13 cellular contexts compared by ENCODE assay signal in genomic region chr1:225422795-225423517, GRCh38. TPM values are rescaled to one million over a fixed set of nuclear protein-coding genes. Genes with fewer than 3 reads are reported as not detected.
DNase-seq lines count a peak whose midpoint lies in the region; ATAC-seq, FAIRE-seq and TF ChIP-seq lines count a peak whose summit lies in the region.
"Had no signal": no experiment of that assay in that cellular context is flagged by ENCODE, and none has a peak within 500 bp of the region (broad histone marks: within the 10 kb centered on the region; RNA-seq: fewer than 3 reads in every experiment).

No MANE protein-coding gene starts in this region.

- no peak for FAIRE-seq in A549 (lab: Jason Lieb, UNC)

- intact Hi-C loops in Caco-2 (cut with micrococcal nuclease; ENCODE audit: unreplicated experiment), result no loop called here
- intact Hi-C loops in adrenal gland (cut with DNase I), result no loop called here

- H3K4me1 ChIP-seq in A549 (peaks cover 43% of the 10 kb centered on the region), Caco-2 (peaks cover 37% of the 10 kb centered on the region), adrenal gland (replicated peaks in 1 of 2) (peaks cover 0 to 33% of the 10 kb centered on the region in 2 donors)

- peaks cover 45% of the 10 kb centered on the region for H3K4me1 Mint-ChIP-seq in Caco-2 (ENCODE audit: low read depth, unreplicated experiment)
- H3K4me1 Mint-ChIP-seq in mesothelial cell of epicardium, result peaks cover 53% of the 10 kb centered on the region

- 39% methylated on average over 7 of the region's 7 CpGs for WGBS in A549 (ENCODE audit: missing lambda C conversion rate)
- 75 to 81% (median 79%) methylated on average over 7 of the region's 7 CpGs for WGBS in adrenal gland, 4 donors

- TF ChIP-seq EP300 in A549 (IDR thresholded peaks at IDR 0.05), result no peak

- H3K9me3 ChIP-seq in A549, result no peaks in the 10 kb centered on the region
- no peaks in the 10 kb centered on the region for H3K9me3 ChIP-seq in Caco-2
- H3K9me3 ChIP-seq in adrenal gland (replicated peaks in 1 of 3), result no peaks in the 10 kb centered on the region

- TF ChIP-seq CTCF in A549 (IDR thresholded peaks at IDR 0.05) (no peak), Caco-2 (IDR thresholded peaks at IDR 0.05; ENCODE audit: insufficient read depth in 1 of 2, low read depth in 1 of 2, low read length in 1 of 2, severe bottlenecking in 1 of 2, unreplicated experiment in 1 of 2) (no peak), VCaP (conservative IDR thresholded peaks at IDR 0.05) (no peak), mesothelial cell of epicardium (IDR thresholded peaks at IDR 0.05; ENCODE audit: unreplicated experiment) (no peak), adrenal gland (IDR thresholded peaks at IDR 0.05) (no peak)

- H3K27me3 Mint-ChIP-seq in Caco-2 (ENCODE audit: insufficient read depth, unreplicated experiment), result no peaks in the 10 kb centered on the region
- H3K27me3 Mint-ChIP-seq in mesothelial cell of epicardium (ENCODE audit: low read depth), result no peaks in the 10 kb centered on the region

- POLR2A ChIA-PET in A549 (lab: Yijun Ruan, JAX) (no interaction called here), Caco-2 (lab: Charles Lee) (no interaction called here)

- BruUV-seq in Caco-2 (replicated peaks; lab: Mats Ljungman, UMichigan), result no TSS peak

- H3K4me3 Mint-ChIP-seq in Caco-2 (ENCODE audit: unreplicated experiment), result no peak overlapping the region
- H3K4me3 Mint-ChIP-seq in mesothelial cell of epicardium, result no peak overlapping the region

- TF ChIP-seq POLR2A in A549 (IDR thresholded peaks at IDR 0.05; ENCODE audit: low read length) (no peak), adrenal gland (IDR thresholded peaks at IDR 0.05) (no peak)

- H3K27ac ChIP-seq in A549 (peak overlapping the region in 1 of 2 experiments; percentile 38; a peak in 1 of 6 replicates), VCaP (peak overlapping the region; percentile 91), adrenal gland (no peak overlapping the region)
- H3K27ac ChIP-seq: epithelial cell of prostate had no signal

- H3K4me3 ChIP-seq in A549 (no peak overlapping the region), Caco-2 (ENCODE audit: low read depth, low read length) (no peak overlapping the region), adrenal gland (no peak overlapping the region)

- H3K9me3 Mint-ChIP-seq in Caco-2 (ENCODE audit: unreplicated experiment) (no peaks in the 10 kb centered on the region), mesothelial cell of epicardium (no peaks in the 10 kb centered on the region)

- peak overlapping the region; percentile 39 for H3K4me2 ChIP-seq in A549

- CTCF ChIA-PET in A549 (lab: Yijun Ruan, JAX) (no interaction called here), Caco-2 (lab: Charles Lee) (no interaction called here)

- no peaks in the 10 kb centered on the region; the same call in 1 of the 2 replicates for H3K36me3 ChIP-seq in Caco-2 (ENCODE audit: control insufficient read depth, insufficient read depth, low read length)
- H3K36me3 ChIP-seq in adrenal gland (replicated peaks in 1 of 2), result peaks cover 0 to 16% of the 10 kb centered on the region in 2 donors

- no peak for TF ChIP-seq RAD21 in A549 (conservative IDR thresholded peaks at IDR 0.05 in 1 of 2, IDR thresholded peaks at IDR 0.05 in 1 of 2)

- no peak for DNase-seq in A549 (ENCODE audit: low read depth in 1 of 2, low spot score in 1 of 2)
- no peak for DNase-seq in Caco-2
- no peak for DNase-seq in mesothelial cell of epicardium (ENCODE audit: low spot score in 2 of 2, unreplicated experiment in 2 of 2)
- DNase-seq in adrenal gland, result no peak
- DNase-seq in iPS-NIHi11 (ENCODE audit: low spot score), result no peak
- DNase-seq in cerebellar cortex (ENCODE audit: low spot score), result no peak
- DNase-seq: activated CD4-positive, alpha-beta T cell treated with anti-CD3 and anti-CD28 coated beads, Interleukin-2, amount 50 U/mL, for 1 hour; aorta; NCI-H2171; SHP77 had no signal

- no peak for ATAC-seq in A549
- no peak for ATAC-seq in HG02981 (IDR thresholded peaks at IDR 0.05; ENCODE audit: unreplicated experiment)

- H3K36me3 Mint-ChIP-seq in Caco-2 (ENCODE audit: insufficient read depth, unreplicated experiment) (peaks cover 35% of the 10 kb centered on the region), mesothelial cell of epicardium (peaks cover 7% of the 10 kb centered on the region)

- H3K27ac Mint-ChIP-seq in Caco-2 (ENCODE audit: unreplicated experiment), result peak overlapping the region; percentile 67
- H3K27ac Mint-ChIP-seq in mesothelial cell of epicardium, result peak overlapping the region; percentile 57

- H3K27me3 ChIP-seq in Caco-2 (replicated peaks; ENCODE audit: control insufficient read depth, insufficient read depth, low read length), result no peaks in the 10 kb centered on the region
- no peaks in the 10 kb centered on the region for H3K27me3 ChIP-seq in adrenal gland

TF ChIP-seq in A549, 52 proteins besides CTCF, POLR2A, EP300 and RAD21:
- no peak for TF ChIP-seq NR3C1 (IDR thresholded peaks at IDR 0.05)
- TF ChIP-seq RCOR1 (IDR thresholded peaks at IDR 0.05; ENCODE audit: low read depth, low read length), result no peak
- no peak for TF ChIP-seq PBX3 (IDR thresholded peaks at IDR 0.05)
- TF ChIP-seq RNF2 (IDR thresholded peaks at IDR 0.05; ENCODE audit: borderline replicate concordance, low read depth), result no peak
- TF ChIP-seq MAX (IDR thresholded peaks at IDR 0.05), result no peak
- TF ChIP-seq HMGXB4 (CRISPR knock-in tag; IDR thresholded peaks at IDR 0.05; ENCODE audit: borderline replicate concordance), result no peak
- no peak for TF ChIP-seq NPAS2 (CRISPR knock-in tag; IDR thresholded peaks at IDR 0.05; ENCODE audit: borderline replicate concordance)
- TF ChIP-seq CHD2 (IDR thresholded peaks at IDR 0.05; ENCODE audit: low read length, partially characterized antibody), result no peak
- no peak for TF ChIP-seq RARB (CRISPR knock-in tag; IDR thresholded peaks at IDR 0.05)
- no peak for TF ChIP-seq ATOH8 (CRISPR knock-in tag; IDR thresholded peaks at IDR 0.05; ENCODE audit: low read depth)
- no peak for TF ChIP-seq TFCP2L1 (CRISPR knock-in tag; IDR thresholded peaks at IDR 0.05)
- no peak for TF ChIP-seq PHF8 (IDR thresholded peaks at IDR 0.05; ENCODE audit: borderline replicate concordance, low read depth)
- no peak for TF ChIP-seq RFX5 (IDR thresholded peaks at IDR 0.05)

RNA-seq across cellular contexts. Expression of gene LBR, which starts 4.9 kb away (rescaled TPM):
- polyA plus RNA-seq in A549 (2011; rRNA removed) (54.6 and 68.7 TPM in 2 replicates), A549 (2017; fragmentation: RNase III; extraction: RNeasy Plus Mini Kit Qiagen cat#74134 plus additional on column Dnase treatment) (39.2 to 40.8 TPM (median 39.8 TPM) in 3 replicates), adrenal gland (10 to 100 TPM in 1 of 3 donors, 1 to 10 TPM in 2; 5.4 to 12.8 (median 6.0) TPM)
- polyA plus RNA-seq in A549 (2012; cell fraction: cytosol; rRNA removed), result 20.9 and 26.8 TPM in 2 replicates
- 26.0 and 49.8 TPM in 2 replicates for polyA plus RNA-seq in A549 (2012; cell fraction: nucleus; rRNA removed)
- polyA minus RNA-seq in A549 (2011; rRNA and poly(A)+ RNA removed), result 50.6 and 60.7 TPM in 2 replicates
- total RNA-seq in Caco-2 (2022) (127 and 149 TPM in 2 replicates), mesothelial cell of epicardium (67.5 to 73.4 TPM (median 70.0 TPM) in 3 replicates), adrenal gland (10 to 100 TPM in 7 of 8 donors, 1 to 10 TPM in 1; 6.7 to 27.5 (median 16.3) TPM)
